In genomic region chr4:153788419-153789276, GRCh38 we compare ENCODE assay signal across 9 cellular contexts. TPM values are rescaled to one million over a fixed set of nuclear protein-coding genes. Genes with fewer than 3 reads are reported as not detected.
DNase-seq lines count a peak whose midpoint lies in the region; ATAC-seq, FAIRE-seq and TF ChIP-seq lines count a peak whose summit lies in the region.
"Had no signal": no experiment of that assay in that cellular context is flagged by ENCODE, and none has a peak within 500 bp of the region (broad histone marks: within the 10 kb centered on the region; RNA-seq: fewer than 3 reads in every experiment).

SFRP2 (minus strand) TSS chr4:153789083; CDS start chr4:153788835, 248 bp downstream.

- no peak within 1 kb of the TSS for H3K9ac ChIP-seq in GM12878 (ENCODE audit: control insufficient read depth, insufficient read depth, low read length)

- SMC1A ChIA-PET in GM12878 (lab: Charles Lee; ENCODE audit: uncharacterized antibody, unreplicated experiment) = no interaction called here

- no peaks in the 10 kb centered on the region for H4K20me1 ChIP-seq in GM12878 (ENCODE audit: control insufficient read depth, insufficient read depth)

- no peaks in the 10 kb centered on the region for H3K9me3 Mint-ChIP-seq in stimulated activated naive CD8-positive, alpha-beta T cell treated with anti-CD3 and anti-CD28 coated beads, Interleukin-15, amount 100 ng/mL, for 72 hours

- TF ChIP-seq EP300 in GM12878 (IDR thresholded peaks at IDR 0.05; ENCODE audit: borderline replicate concordance in 1 of 2, control insufficient read depth in 1 of 2, low read depth in 2 of 2, low read length in 2 of 2) = no peak

- peaks cover 59% of the 10 kb centered on the region for H3K4me1 Mint-ChIP-seq in stimulated activated naive CD8-positive, alpha-beta T cell treated with anti-CD3 and anti-CD28 coated beads, Interleukin-15, amount 100 ng/mL, for 72 hours

- no peak within 1 kb of the TSS for H3K4me3 ChIP-seq in GM12878
- H3K4me3 ChIP-seq in left lung = peak within 1 kb of the TSS in 1 of 2 donors; percentile 14

- DNase-seq in NCI-H82 (lab: John Stamatoyannopoulos, UW) = peak; percentile 14
- DNase-seq in NCI-H82 treated with DMSO at 0.1 percent for 48 hours (lab: John Stamatoyannopoulos, UW; ENCODE audit: unreplicated experiment) = no peak
- no peak for DNase-seq in GM12878 (ENCODE audit: low read depth, low spot score)
- peak in 1 of 2 donors; percentile 80 for DNase-seq in left lung
- peak in 1 of 2 donors; percentile 16 for DNase-seq in stimulated activated naive CD8-positive, alpha-beta T cell treated with anti-CD3 and anti-CD28 coated beads, Interleukin-15, amount 100 ng/mL, for 72 hours
- no peak for DNase-seq in SW 1271 (lab: John Stamatoyannopoulos, UW)

- intact Hi-C loops in GM12878 (cut with micrococcal nuclease; ENCODE audit: unreplicated experiment) = loop anchor here (10.0 kb wide), 1 partner anchor 226 kb away; no protein-coding TSS in a partner anchor
- intact Hi-C loops in left lung (cut with DNase I) = loop anchor here in 1 of 2 donors (5.0 kb wide), 1 partner anchor 529 kb away; no protein-coding TSS in a partner anchor

- H3K4me1 ChIP-seq in GM12878 (ENCODE audit: control insufficient read depth, insufficient read depth, low read length) (no peaks in the 10 kb centered on the region), left lung (peaks cover 14 to 45% of the 10 kb centered on the region in 2 donors)

- H3K27me3 ChIP-seq in GM12878 (replicated peaks in 1 of 2; ENCODE audit: control insufficient read depth in 2 of 2, insufficient read depth in 2 of 2, low read length in 1 of 2) = peaks cover 30 to 35% of the 10 kb centered on the region in 2 experiments
- H3K27me3 ChIP-seq in left lung = peaks cover 75 to 99% of the 10 kb centered on the region in 2 donors

- ATAC-seq in GM12878 (no peak), left lung (no peak), GM18505 (IDR thresholded peaks at IDR 0.05; ENCODE audit: unreplicated experiment) (no peak), GM21515 (IDR thresholded peaks at IDR 0.05; ENCODE audit: unreplicated experiment) (no peak)
- no peak for ATAC-seq in stimulated activated naive CD8-positive, alpha-beta T cell treated with anti-CD3 and anti-CD28 coated beads, Interleukin-15, amount 100 ng/mL, for 72 hours

- H2AFZ ChIP-seq in GM12878 (ENCODE audit: control insufficient read depth, low read depth, low read length) = no peak within 1 kb of the TSS

- no peak for FAIRE-seq in GM12878 (lab: Jason Lieb, UNC)

- peak within 1 kb of the TSS; percentile 55 to 81 for H3K27ac Mint-ChIP-seq in stimulated activated naive CD8-positive, alpha-beta T cell treated with anti-CD3 and anti-CD28 coated beads, Interleukin-15, amount 100 ng/mL, for 72 hours

- CTCF ChIA-PET in GM12878 (lab: Yijun Ruan, JAX) = no interaction called here

- H3K4me2 ChIP-seq in GM12878 (ENCODE audit: control insufficient read depth, insufficient read depth) = no peak within 1 kb of the TSS

- BruUV-seq in GM12878 (replicated peaks; lab: Mats Ljungman, UMichigan) = no TSS peak

- WGBS in GM12878 (ENCODE audit: insufficient coverage, insufficient replicate concordance, low lambda C conversion rate, missing lambda C conversion rate) = 14% methylated on average over 60 of the region's 72 CpGs

- no peaks in the 10 kb centered on the region for H3K79me2 ChIP-seq in GM12878 (ENCODE audit: control insufficient read depth, insufficient read depth, low read length)

- no peaks in the 10 kb centered on the region for H3K36me3 ChIP-seq in GM12878 (ENCODE audit: control insufficient read depth in 2 of 2, insufficient read depth in 2 of 2, low read length in 1 of 2)
- no peaks in the 10 kb centered on the region for H3K36me3 ChIP-seq in left lung

- RAD21 ChIA-PET in GM12878 (lab: Charles Lee; ENCODE audit: unreplicated experiment) = no interaction called here

- TF ChIP-seq POLR2A in GM12878 (IDR thresholded peaks at IDR 0.05; ENCODE audit: low read depth, low read length) (no peak), GM18505 (IDR thresholded peaks at IDR 0.05; ENCODE audit: borderline replicate concordance, extremely low read depth, insufficient read depth, insufficient read length) (no peak)

- in situ Hi-C loops in GM12878 (cut with MboI) = no loop called here

- no peak for TF ChIP-seq CTCF in GM12878 (IDR thresholded peaks at IDR 0.05 in 2 of 3, conservative IDR thresholded peaks at IDR 0.05 in 1 of 3; ENCODE audit: control insufficient read depth in 2 of 3, extremely low read depth in 1 of 3, insufficient read depth in 1 of 3, low read depth in 3 of 3, low read length in 3 of 3)
- TF ChIP-seq CTCF in left lung (IDR thresholded peaks at IDR 0.05) = no peak

- POLR2A ChIA-PET in GM12878 (lab: Charles Lee) = interaction anchor here (0.7 kb wide), 1 partner anchor 1361 kb away, joined by 8 read pairs; no protein-coding TSS in a partner anchor

- TF ChIP-seq RAD21 in GM12878 (IDR thresholded peaks at IDR 0.05; ENCODE audit: insufficient read depth, low read depth, low read length) = no peak

- peaks cover 92% of the 10 kb centered on the region for H3K27me3 Mint-ChIP-seq in stimulated activated naive CD8-positive, alpha-beta T cell treated with anti-CD3 and anti-CD28 coated beads, Interleukin-15, amount 100 ng/mL, for 72 hours

- H3K9me3 ChIP-seq in GM12878 (replicated peaks; ENCODE audit: control insufficient read depth, insufficient read depth, low read length) (no peaks in the 10 kb centered on the region), left lung (no peaks in the 10 kb centered on the region)

- H3K27ac ChIP-seq in GM12878 (ENCODE audit: control insufficient read depth, insufficient read depth) (no peak within 1 kb of the TSS), left lung (no peak within 1 kb of the TSS)

- peak within 1 kb of the TSS; percentile 76 to 85 for H3K4me3 Mint-ChIP-seq in stimulated activated naive CD8-positive, alpha-beta T cell treated with anti-CD3 and anti-CD28 coated beads, Interleukin-15, amount 100 ng/mL, for 72 hours

TF ChIP-seq in GM12878, 131 proteins besides CTCF, POLR2A, EP300 and RAD21:
- TF ChIP-seq PML (IDR thresholded peaks at IDR 0.05; ENCODE audit: low read length) = no peak
- peak; percentile 87 for TF ChIP-seq SUZ12 (IDR thresholded peaks at IDR 0.05; ENCODE audit: unreplicated experiment)
- no peak for TF ChIP-seq JUND (IDR thresholded peaks at IDR 0.05; ENCODE audit: low read depth, low read length)

RNA-seq across cellular contexts. Expression of gene SFRP2, which starts in this region (rescaled TPM):
- not detected in 2 replicates for total RNA-seq in GM12878 (2013; cell fraction: nucleolus; rRNA removed)
- total RNA-seq in GM12878 (2014; rRNA removed) (not detected in 2 replicates), GM12878 (2014; rRNA removed; fragmentation: Illumina TruSeq; extraction: Trizol) (not detected in 2 replicates), GM12878 (2021) (0.21 and 0.33 TPM in 2 replicates), left lung (10 to 100 TPM; 64.4 to 73.9 TPM)
- not detected for polyA plus RNA-seq in GM12878 (2011; ENCODE audit: low read depth)
- polyA plus RNA-seq in GM12878 (2011; rRNA removed) (not detected in 2 replicates), GM12878 (2014; fragmentation: Illumina TruSeq; extraction: Trizol) (not detected in 2 replicates), GM12878 (2014; fragmentation: Nextera tagmentation; extraction: Ambion mirVana) (not detected), GM12878 (2014; rRNA removed) (not detected in 2 replicates), GM12878 (2016; fragmentation: Nextera tagmentation; extraction: Ambion mirVana) (under 1 TPM; 0.11 to 0.16 TPM)
- polyA plus RNA-seq in GM12878 (2011; cell fraction: cytosol; rRNA removed) = not detected in 2 replicates
- polyA plus RNA-seq in GM12878 (2011; cell fraction: nucleus; rRNA removed) = not detected in 2 replicates
- not detected in 2 replicates for polyA plus RNA-seq in GM12878 (2012)
- polyA minus RNA-seq in GM12878 (2011; rRNA and poly(A)+ RNA removed) = not detected in 2 replicates
- not detected in 2 replicates for polyA minus RNA-seq in GM12878 (2011; cell fraction: cytosol; rRNA and poly(A)+ RNA removed)
- not detected in 2 replicates for polyA minus RNA-seq in GM12878 (2011; cell fraction: nucleus; rRNA and poly(A)+ RNA removed)
- total RNA-seq: glomerular endothelial cell had no signal

Comparison
In these comparisons a context has a peak if more than half of its experiments do, and no peak if none do; other contexts are left out.
1. RNA of gene SFRP2 (total RNA-seq): 64.4 to 73.9 TPM in left lung; 0.21 to 0.33 TPM in GM12878; every median in the first group is over 10 times any median in the second.